ENCODE assay signal across 8 cellular contexts in genomic region chr13:77326905-77327604, GRCh38. TPM values are rescaled to one million over a fixed set of nuclear protein-coding genes. Genes with fewer than 3 reads are reported as not detected.
DNase-seq lines count a peak whose midpoint lies in the region; ATAC-seq and TF ChIP-seq lines count a peak whose summit lies in the region.

TSS of gene MYCBP2 (minus strand) at chr13:77327094. CDS start at chr13:77326775, 319 bp downstream.

- no peaks in the 10 kb centered on the region for H3K27me3 ChIP-seq in mucosa of rectum (ENCODE audit: control insufficient read depth in 2 of 2, insufficient read depth in 2 of 2, low read length in 2 of 2)

- peak; percentile 51 for ATAC-seq in GM21717 (IDR thresholded peaks at IDR 0.05; ENCODE audit: unreplicated experiment)

- no peaks in the 10 kb centered on the region for H3K27me3 Mint-ChIP-seq in activated T-cell treated with anti-CD3 and anti-CD28 coated beads, Interleukin-2, amount 50 U/mL, for 24 hours

- in situ Hi-C loops in KBM-7 (cut with MboI; ENCODE audit: low pct_unique_long_range_greater_than_20kb, low sequenced_read_pairs): no loop called here

- no peaks in the 10 kb centered on the region for H3K9me3 ChIP-seq in mucosa of rectum (ENCODE audit: control insufficient read depth in 2 of 2, low read length in 2 of 2)

- peak within 1 kb of the TSS; percentile 79 for H3K27ac ChIP-seq in mucosa of rectum (ENCODE audit: low read depth in 2 of 2, low read length in 2 of 2)

- peaks cover 32% of the 10 kb centered on the region for H3K36me3 Mint-ChIP-seq in activated T-cell treated with anti-CD3 and anti-CD28 coated beads, Interleukin-2, amount 50 U/mL, for 24 hours (ENCODE audit: low read depth)

- peaks cover 13 to 20% of the 10 kb centered on the region in 2 donors for H3K4me1 ChIP-seq in mucosa of rectum (ENCODE audit: control insufficient read depth in 2 of 2, insufficient read depth in 2 of 2, low read length in 2 of 2)

- peaks cover 64% of the 10 kb centered on the region for H3K4me1 Mint-ChIP-seq in activated T-cell treated with anti-CD3 and anti-CD28 coated beads, Interleukin-2, amount 50 U/mL, for 24 hours (ENCODE audit: low read depth)

- DNase-seq in DMS153 (lab: John Stamatoyannopoulos, UW) (peak; percentile 97), KBM-7 (peak; percentile 98), erythroblast (lab: John Stamatoyannopoulos, UW) (peak; percentile 98 to 99)
- DNase-seq in activated T-cell treated with anti-CD3 and anti-CD28 coated beads, Interleukin-2, amount 50 U/mL, for 24 hours: peak; percentile 97
- peak; percentile 94 to 95 for DNase-seq in stimulated activated CD8-positive, alpha-beta memory T cell treated with anti-CD3 and anti-CD28 coated beads, Interleukin-7, amount 100 ng/mL, for 1 hour (ENCODE audit: low read depth in 2 of 2)

- no peaks in the 10 kb centered on the region for H3K36me3 ChIP-seq in mucosa of rectum (ENCODE audit: control insufficient read depth in 2 of 2, insufficient read depth in 2 of 2, low read length in 2 of 2)

- H3K27ac Mint-ChIP-seq in activated T-cell treated with anti-CD3 and anti-CD28 coated beads, Interleukin-2, amount 50 U/mL, for 24 hours: peak within 1 kb of the TSS; percentile 98

- H3K9me3 Mint-ChIP-seq in activated T-cell treated with anti-CD3 and anti-CD28 coated beads, Interleukin-2, amount 50 U/mL, for 24 hours: no peaks in the 10 kb centered on the region

- TF ChIP-seq POLR2A in erythroblast (IDR thresholded peaks at IDR 0.05; ENCODE audit: low read length): peak; percentile 77

- peak within 1 kb of the TSS; percentile 82 to 86 for H3K9ac ChIP-seq in mucosa of rectum (ENCODE audit: low read depth in 1 of 2, low read length in 2 of 2)

- peak within 1 kb of the TSS; percentile 90 for H3K4me3 Mint-ChIP-seq in activated T-cell treated with anti-CD3 and anti-CD28 coated beads, Interleukin-2, amount 50 U/mL, for 24 hours

- peak within 1 kb of the TSS; percentile 77 to 89 for H3K4me3 ChIP-seq in mucosa of rectum (ENCODE audit: low read length in 2 of 2)

TF ChIP-seq in PFSK-1, 5 proteins besides CTCF, POLR2A, EP300 and RAD21:
- TF ChIP-seq FOXP2 (optimal IDR thresholded peaks at IDR 0.05; ENCODE audit: borderline replicate concordance, extremely low read depth, extremely low read length, insufficient read depth): peak; percentile 50
- peak; percentile 63; the same call in 1 of the 2 replicates for TF ChIP-seq TAF1 (IDR thresholded peaks at IDR 0.05; ENCODE audit: borderline replicate concordance, insufficient read depth, low read length)
- TF ChIP-seq, protein P1, sequence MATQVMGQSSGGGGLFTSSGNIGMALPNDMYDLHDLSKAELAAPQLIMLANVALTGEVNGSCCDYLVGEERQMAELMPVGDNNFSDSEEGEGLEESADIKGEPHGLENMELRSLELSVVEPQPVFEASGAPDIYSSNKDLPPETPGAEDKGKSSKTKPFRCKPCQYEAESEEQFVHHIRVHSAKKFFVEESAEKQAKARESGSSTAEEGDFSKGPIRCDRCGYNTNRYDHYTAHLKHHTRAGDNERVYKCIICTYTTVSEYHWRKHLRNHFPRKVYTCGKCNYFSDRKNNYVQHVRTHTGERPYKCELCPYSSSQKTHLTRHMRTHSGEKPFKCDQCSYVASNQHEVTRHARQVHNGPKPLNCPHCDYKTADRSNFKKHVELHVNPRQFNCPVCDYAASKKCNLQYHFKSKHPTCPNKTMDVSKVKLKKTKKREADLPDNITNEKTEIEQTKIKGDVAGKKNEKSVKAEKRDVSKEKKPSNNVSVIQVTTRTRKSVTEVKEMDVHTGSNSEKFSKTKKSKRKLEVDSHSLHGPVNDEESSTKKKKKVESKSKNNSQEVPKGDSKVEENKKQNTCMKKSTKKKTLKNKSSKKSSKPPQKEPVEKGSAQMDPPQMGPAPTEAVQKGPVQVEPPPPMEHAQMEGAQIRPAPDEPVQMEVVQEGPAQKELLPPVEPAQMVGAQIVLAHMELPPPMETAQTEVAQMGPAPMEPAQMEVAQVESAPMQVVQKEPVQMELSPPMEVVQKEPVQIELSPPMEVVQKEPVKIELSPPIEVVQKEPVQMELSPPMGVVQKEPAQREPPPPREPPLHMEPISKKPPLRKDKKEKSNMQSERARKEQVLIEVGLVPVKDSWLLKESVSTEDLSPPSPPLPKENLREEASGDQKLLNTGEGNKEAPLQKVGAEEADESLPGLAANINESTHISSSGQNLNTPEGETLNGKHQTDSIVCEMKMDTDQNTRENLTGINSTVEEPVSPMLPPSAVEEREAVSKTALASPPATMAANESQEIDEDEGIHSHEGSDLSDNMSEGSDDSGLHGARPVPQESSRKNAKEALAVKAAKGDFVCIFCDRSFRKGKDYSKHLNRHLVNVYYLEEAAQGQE (IDR thresholded peaks at IDR 0.05; ENCODE audit: insufficient read depth in 1 of 2, low read depth in 2 of 2, low read length in 2 of 2): peak in 1 of 2 experiments; percentile 36; a peak in 1 of 4 replicates
- 0 out of 2 replicates have a peak, but pooled peaks have one; percentile 41 for TF ChIP-seq SIN3A (IDR thresholded peaks at IDR 0.05; ENCODE audit: borderline replicate concordance, insufficient read depth, low read length)
- TF ChIP-seq POLR2AphosphoS5 (IDR thresholded peaks at IDR 0.05; ENCODE audit: low read depth, low read length): peak; percentile 75

RNA-seq across cellular contexts. Expression of gene MYCBP2, which starts in this region (rescaled TPM):
- 23.6 TPM for polyA plus RNA-seq in PFSK-1 (2012; ENCODE audit: insufficient read length, low read depth)

Comparison
In these comparisons a context has a peak if more than half of its experiments do, and no peak if none do; other contexts are left out.
1. Peak in every context shown above with its lines: DNase-seq, ATAC-seq, H3K4me3 ChIP-seq and H3K27ac ChIP-seq.